ENCODE assay signal across 7 cellular contexts in the genomic region with DNA sequence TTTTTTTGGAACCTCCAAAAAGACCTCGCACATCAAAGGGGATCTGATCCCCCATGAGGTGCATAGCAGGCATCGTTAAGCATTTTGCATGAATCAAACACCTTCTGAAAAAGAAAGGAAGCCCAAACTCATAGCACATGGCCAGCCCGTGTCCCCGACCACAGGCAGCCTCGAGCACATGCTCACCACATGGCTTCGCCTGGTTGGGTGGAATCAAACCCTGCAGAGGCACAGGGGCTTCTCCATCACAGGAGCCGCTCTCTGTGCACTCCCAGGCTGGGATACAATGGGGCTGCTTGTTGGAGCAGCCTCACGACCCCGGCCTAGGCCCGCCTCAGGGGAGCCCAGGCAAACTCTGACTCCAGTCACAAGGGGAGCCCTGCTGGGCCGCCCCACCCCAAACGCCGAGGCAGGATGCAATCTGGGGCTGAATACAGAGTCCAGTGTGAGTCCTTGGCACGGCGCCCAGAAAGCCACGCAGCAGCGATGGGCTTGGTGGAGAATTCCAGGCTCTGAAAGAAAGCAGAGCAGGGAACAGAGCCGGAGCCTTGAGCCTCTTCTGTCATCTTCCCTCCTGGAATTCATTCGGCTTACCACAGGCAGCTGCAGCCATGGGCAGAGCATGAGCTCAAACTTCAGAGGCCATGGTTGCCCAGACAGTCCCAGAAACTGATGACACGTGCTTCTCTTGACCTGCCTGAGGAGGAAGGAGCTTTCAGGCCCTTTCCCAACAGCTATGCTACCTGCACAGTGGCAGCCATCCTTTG.
A peak's percentile ranks its signal among the peaks of the same experiment; 100 is the strongest.
DNase-seq lines count a peak whose midpoint lies in the region; ATAC-seq and TF ChIP-seq lines count a peak whose summit lies in the region.

No MANE protein-coding gene starts in this region.

- POLR2A ChIA-PET in MCF 10A (lab: Yijun Ruan, JAX): interaction anchor here (0.6 to 2.0 kb wide), 3 partner anchors 18 to 546 kb away, joined by 3 to 4 read pairs (median 3); no protein-coding TSS in a partner anchor

- CTCF ChIA-PET in MCF 10A (lab: Yijun Ruan, JAX): interaction anchor here (0.7 to 1.1 kb wide), 2 partner anchors 14 to 111 kb away, joined by 3 read pairs; no protein-coding TSS in a partner anchor

- no peak for ATAC-seq in GM21360 (IDR thresholded peaks at IDR 0.05; ENCODE audit: unreplicated experiment)
- ATAC-seq in activated T-cell treated with anti-CD3 and anti-CD28 coated beads, Interleukin-2, amount 50 U/mL, for 72 hours (replicated peaks in 1 of 2): no peak
- no peak for ATAC-seq in HG03469 (IDR thresholded peaks at IDR 0.05; ENCODE audit: unreplicated experiment)

- no peaks in the 10 kb centered on the region for H3K36me3 ChIP-seq in kidney epithelial cell (ENCODE audit: control insufficient read depth, insufficient read depth, low read length)

- H3K27me3 Mint-ChIP-seq in MCF 10A (ENCODE audit: insufficient read depth, unreplicated experiment): no peaks in the 10 kb centered on the region
- no peaks in the 10 kb centered on the region for H3K27me3 Mint-ChIP-seq in activated T-cell treated with anti-CD3 and anti-CD28 coated beads, Interleukin-2, amount 50 U/mL, for 72 hours (ENCODE audit: low read depth)

- intact Hi-C loops in MCF 10A (cut with micrococcal nuclease): loop anchor here (5.0 kb wide), 1 partner anchor 443 kb away; a partner anchor contains a TSS

- no TSS peak for BruUV-seq in MCF 10A (replicated peaks; lab: Mats Ljungman, UMichigan)

- peaks cover 10% of the 10 kb centered on the region for H3K9me3 Mint-ChIP-seq in MCF 10A (ENCODE audit: unreplicated experiment)
- H3K9me3 Mint-ChIP-seq in activated T-cell treated with anti-CD3 and anti-CD28 coated beads, Interleukin-2, amount 50 U/mL, for 72 hours: peaks cover 10% of the 10 kb centered on the region in 2 donors

- H3K27ac Mint-ChIP-seq in MCF 10A (ENCODE audit: low read depth, unreplicated experiment): peak overlapping the region; percentile 35
- no peak overlapping the region for H3K27ac Mint-ChIP-seq in activated T-cell treated with anti-CD3 and anti-CD28 coated beads, Interleukin-2, amount 50 U/mL, for 72 hours

- no peak for TF ChIP-seq CTCF in MCF 10A (IDR thresholded peaks at IDR 0.05; ENCODE audit: unreplicated experiment)
- no peak for TF ChIP-seq CTCF in kidney epithelial cell (IDR thresholded peaks at IDR 0.05; ENCODE audit: insufficient read depth, low read length, poor library complexity, severe bottlenecking)

- H3K27ac ChIP-seq in substantia nigra (ENCODE audit: low read depth, low read length, poor library complexity, severe bottlenecking): no peak overlapping the region

- no peak overlapping the region for H3K4me3 ChIP-seq in kidney epithelial cell (ENCODE audit: low read depth, low read length)

- peaks cover 5% of the 10 kb centered on the region for H3K36me3 Mint-ChIP-seq in MCF 10A (ENCODE audit: insufficient read depth, unreplicated experiment)
- peaks cover 12 to 13% of the 10 kb centered on the region in 2 donors for H3K36me3 Mint-ChIP-seq in activated T-cell treated with anti-CD3 and anti-CD28 coated beads, Interleukin-2, amount 50 U/mL, for 72 hours (ENCODE audit: insufficient read depth in 2 of 2)

- H3K4me3 Mint-ChIP-seq in MCF 10A (ENCODE audit: unreplicated experiment): no peak overlapping the region
- no peak overlapping the region for H3K4me3 Mint-ChIP-seq in activated T-cell treated with anti-CD3 and anti-CD28 coated beads, Interleukin-2, amount 50 U/mL, for 72 hours

- H3K4me1 Mint-ChIP-seq in MCF 10A (ENCODE audit: insufficient read depth, unreplicated experiment): peaks cover 13% of the 10 kb centered on the region
- peaks cover 16% of the 10 kb centered on the region for H3K4me1 Mint-ChIP-seq in activated T-cell treated with anti-CD3 and anti-CD28 coated beads, Interleukin-2, amount 50 U/mL, for 72 hours (ENCODE audit: low read depth)

- DNase-seq in HT1080 (ENCODE audit: low read depth) (peak; percentile 38), MCF 10A (ENCODE audit: unreplicated experiment) (peak; percentile 68), kidney epithelial cell (ENCODE audit: low read depth) (peak; percentile 19), substantia nigra (lab: John Stamatoyannopoulos, UW) (peak; percentile 29 to 94 (median 81))
- DNase-seq in activated T-cell treated with anti-CD3 and anti-CD28 coated beads, Interleukin-2, amount 50 U/mL, for 72 hours: no peak

- H3K27me3 ChIP-seq in kidney epithelial cell (ENCODE audit: control insufficient read depth, insufficient read depth, low read length): no peaks in the 10 kb centered on the region

Comparison
In these comparisons a context has a peak if more than half of its experiments do, and no peak if none do; other contexts are left out.
1. DNase-seq: peak in HT1080 (single experiment), MCF 10A (single experiment), kidney epithelial cell (single experiment) and substantia nigra (49 of 49); none in activated T-cell treated with anti-CD3 and anti-CD28 coated beads, Interleukin-2, amount 50 U/mL, for 72 hours (0 of 2).